Comparison of ENCODE assay signal across 1 cellular context in the genomic region with DNA sequence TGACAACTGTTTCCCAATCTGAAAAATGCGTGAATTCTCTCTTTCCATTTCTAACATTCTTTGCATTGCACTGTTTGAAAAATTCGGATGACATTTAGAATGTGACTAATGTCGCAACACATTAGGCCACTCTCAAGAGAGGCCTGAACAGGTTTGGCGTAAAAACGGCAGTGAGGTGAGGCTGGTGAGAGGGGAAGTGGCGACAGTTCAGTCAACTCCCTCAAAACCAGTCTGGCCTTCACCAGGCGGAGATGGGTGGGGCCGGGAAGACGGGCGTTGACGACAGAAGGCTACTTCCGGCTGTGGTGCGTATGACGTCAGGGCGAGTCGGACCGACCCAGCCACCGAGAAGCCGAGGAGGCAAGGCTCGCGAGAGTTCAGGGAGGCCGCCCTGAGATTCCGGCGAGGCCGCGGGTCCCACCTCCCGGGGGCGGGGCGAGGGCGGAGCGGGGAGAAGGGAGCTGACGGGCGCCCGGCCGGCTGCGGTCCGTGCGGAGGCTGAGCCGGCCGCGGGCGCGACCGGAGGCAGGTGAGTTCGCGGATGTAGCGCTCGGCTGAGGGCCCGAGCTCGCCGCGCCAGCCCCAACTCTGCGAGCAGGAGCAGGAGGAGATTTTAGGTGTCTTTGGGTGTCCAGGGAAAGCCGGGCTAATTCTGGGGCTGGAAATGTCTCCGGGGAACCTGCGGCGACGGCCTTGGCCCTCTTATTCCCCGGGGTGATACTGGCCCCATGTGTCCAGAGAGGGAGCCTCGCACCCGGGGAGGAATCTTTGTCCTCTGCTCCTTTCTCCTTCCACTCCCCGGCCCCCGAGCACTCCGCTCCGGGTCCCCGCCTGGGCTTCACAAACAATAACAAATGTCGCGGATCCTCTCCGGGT.
A peak's percentile ranks its signal among the peaks of the same experiment; 100 is the strongest.
TF ChIP-seq lines count a peak whose summit lies in the region.

A gene (plus strand): TSS at position 483 of the 876 bp plus-strand sequence. CDS start 53,435 bp downstream, outside the sequence.

TF ChIP-seq in HCT116, 20 proteins besides CTCF, POLR2A, EP300 and RAD21 (continued from another document):
- TF ChIP-seq, protein P1, sequence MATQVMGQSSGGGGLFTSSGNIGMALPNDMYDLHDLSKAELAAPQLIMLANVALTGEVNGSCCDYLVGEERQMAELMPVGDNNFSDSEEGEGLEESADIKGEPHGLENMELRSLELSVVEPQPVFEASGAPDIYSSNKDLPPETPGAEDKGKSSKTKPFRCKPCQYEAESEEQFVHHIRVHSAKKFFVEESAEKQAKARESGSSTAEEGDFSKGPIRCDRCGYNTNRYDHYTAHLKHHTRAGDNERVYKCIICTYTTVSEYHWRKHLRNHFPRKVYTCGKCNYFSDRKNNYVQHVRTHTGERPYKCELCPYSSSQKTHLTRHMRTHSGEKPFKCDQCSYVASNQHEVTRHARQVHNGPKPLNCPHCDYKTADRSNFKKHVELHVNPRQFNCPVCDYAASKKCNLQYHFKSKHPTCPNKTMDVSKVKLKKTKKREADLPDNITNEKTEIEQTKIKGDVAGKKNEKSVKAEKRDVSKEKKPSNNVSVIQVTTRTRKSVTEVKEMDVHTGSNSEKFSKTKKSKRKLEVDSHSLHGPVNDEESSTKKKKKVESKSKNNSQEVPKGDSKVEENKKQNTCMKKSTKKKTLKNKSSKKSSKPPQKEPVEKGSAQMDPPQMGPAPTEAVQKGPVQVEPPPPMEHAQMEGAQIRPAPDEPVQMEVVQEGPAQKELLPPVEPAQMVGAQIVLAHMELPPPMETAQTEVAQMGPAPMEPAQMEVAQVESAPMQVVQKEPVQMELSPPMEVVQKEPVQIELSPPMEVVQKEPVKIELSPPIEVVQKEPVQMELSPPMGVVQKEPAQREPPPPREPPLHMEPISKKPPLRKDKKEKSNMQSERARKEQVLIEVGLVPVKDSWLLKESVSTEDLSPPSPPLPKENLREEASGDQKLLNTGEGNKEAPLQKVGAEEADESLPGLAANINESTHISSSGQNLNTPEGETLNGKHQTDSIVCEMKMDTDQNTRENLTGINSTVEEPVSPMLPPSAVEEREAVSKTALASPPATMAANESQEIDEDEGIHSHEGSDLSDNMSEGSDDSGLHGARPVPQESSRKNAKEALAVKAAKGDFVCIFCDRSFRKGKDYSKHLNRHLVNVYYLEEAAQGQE (IDR thresholded peaks at IDR 0.05; ENCODE audit: low read depth), result no peak
- TF ChIP-seq SRF (IDR thresholded peaks at IDR 0.05; ENCODE audit: low read depth), result no peak
- TF ChIP-seq EGR1 (IDR thresholded peaks at IDR 0.05; ENCODE audit: low read depth), result 0 out of 2 replicates have a peak, but pooled peaks have one; percentile 31
- peak; percentile 97 for TF ChIP-seq CBX3 (IDR thresholded peaks at IDR 0.05; ENCODE audit: low read depth)
- TF ChIP-seq ZFX (IDR thresholded peaks at IDR 0.05), result peak; percentile 86
- TF ChIP-seq TCF7L2 (IDR thresholded peaks at IDR 0.05; ENCODE audit: borderline replicate concordance, extremely low read depth, insufficient read depth, insufficient read length), result no peak
- TF ChIP-seq, protein P2, sequence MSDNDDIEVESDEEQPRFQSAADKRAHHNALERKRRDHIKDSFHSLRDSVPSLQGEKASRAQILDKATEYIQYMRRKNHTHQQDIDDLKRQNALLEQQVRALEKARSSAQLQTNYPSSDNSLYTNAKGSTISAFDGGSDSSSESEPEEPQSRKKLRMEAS (IDR thresholded peaks at IDR 0.05), result peak; percentile 65
- no peak for TF ChIP-seq YY1 (IDR thresholded peaks at IDR 0.05; ENCODE audit: extremely low read depth, insufficient replicate concordance, low read depth, low read length)
- TF ChIP-seq, protein P3, sequence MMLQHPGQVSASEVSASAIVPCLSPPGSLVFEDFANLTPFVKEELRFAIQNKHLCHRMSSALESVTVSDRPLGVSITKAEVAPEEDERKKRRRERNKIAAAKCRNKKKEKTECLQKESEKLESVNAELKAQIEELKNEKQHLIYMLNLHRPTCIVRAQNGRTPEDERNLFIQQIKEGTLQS (IDR thresholded peaks at IDR 0.05), result no peak
- no peak; the same call in 1 of the 2 replicates for TF ChIP-seq SIN3A (IDR thresholded peaks at IDR 0.05; ENCODE audit: low read depth)
- peak; percentile 48 for TF ChIP-seq ELF1 (IDR thresholded peaks at IDR 0.05; ENCODE audit: borderline replicate concordance, low read depth)
- TF ChIP-seq ZNF274 (IDR thresholded peaks at IDR 0.05; ENCODE audit: low read depth, low read length), result no peak
- no peak for TF ChIP-seq JUND (IDR thresholded peaks at IDR 0.05)
- TF ChIP-seq POLR2AphosphoS5 (IDR thresholded peaks at IDR 0.05; ENCODE audit: low read depth, low read length), result peak; percentile 97
